Comparison of ENCODE assay signal across 1 cellular context in the genomic region with DNA sequence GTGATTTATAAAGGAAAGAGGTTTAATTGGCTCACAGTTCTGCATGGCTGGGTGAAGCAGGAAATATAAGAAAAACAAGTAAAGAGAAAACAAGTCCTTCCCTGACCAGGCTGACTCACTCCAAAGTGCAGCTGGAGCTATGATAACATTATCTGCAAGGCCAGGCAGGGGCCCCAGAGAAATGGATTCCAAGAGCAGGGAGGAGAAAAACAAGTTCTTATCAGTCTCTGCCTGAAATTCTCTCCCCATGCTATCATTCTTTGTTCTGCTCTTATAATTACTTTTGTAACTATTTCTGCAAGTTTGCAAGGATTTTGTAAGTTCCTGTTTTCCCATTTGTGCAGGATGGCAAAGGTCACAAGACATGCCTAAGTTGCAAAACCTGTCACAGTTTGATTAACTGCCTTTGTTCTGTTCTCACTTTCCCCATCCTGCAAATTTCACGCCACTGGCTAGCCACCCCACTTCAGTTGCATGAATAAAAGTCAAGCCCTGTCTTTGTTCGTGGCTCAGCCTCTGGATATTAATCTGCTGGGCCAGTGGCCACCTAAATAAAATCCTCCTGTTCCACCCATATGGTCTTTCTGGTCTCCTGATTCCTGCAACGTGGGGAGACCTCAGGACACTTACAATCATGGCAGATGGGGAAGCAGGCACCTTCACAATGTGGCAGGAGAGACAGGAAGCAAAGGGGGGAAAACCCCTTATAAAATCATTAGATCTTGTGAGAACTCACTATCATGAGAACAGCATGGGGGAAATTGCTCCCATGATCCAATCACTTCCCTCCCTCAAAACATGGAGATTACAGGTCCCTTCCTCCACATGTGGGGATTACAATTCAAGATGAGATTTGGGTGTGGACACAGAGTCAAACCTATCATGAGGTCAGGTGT.
TF ChIP-seq lines count a peak whose summit lies in the region.

No MANE protein-coding gene starts in this region.

TF ChIP-seq in H1, 55 proteins besides CTCF, POLR2A, EP300 and RAD21:
- TF ChIP-seq HDAC6 (IDR thresholded peaks at IDR 0.05; ENCODE audit: low read depth, low read length) (no peak), ZNF274 (IDR thresholded peaks at IDR 0.05; ENCODE audit: borderline replicate concordance, extremely low read depth, low read length) (no peak), BACH1 (IDR thresholded peaks at IDR 0.05; ENCODE audit: low read length) (no peak), ASH2L (IDR thresholded peaks at IDR 0.05; ENCODE audit: low read length) (no peak), RBBP5 (IDR thresholded peaks at IDR 0.05; ENCODE audit: borderline replicate concordance, low read depth, low read length) (no peak), CREB1 (IDR thresholded peaks at IDR 0.05) (no peak), SUZ12 (IDR thresholded peaks at IDR 0.05; ENCODE audit: low read length) (no peak), KDM4A (IDR thresholded peaks at IDR 0.05; ENCODE audit: low read depth, low read length, severe bottlenecking) (no peak), KDM1A (IDR thresholded peaks at IDR 0.05; ENCODE audit: borderline replicate concordance, low read length) (no peak)
- TF ChIP-seq, protein P1, sequence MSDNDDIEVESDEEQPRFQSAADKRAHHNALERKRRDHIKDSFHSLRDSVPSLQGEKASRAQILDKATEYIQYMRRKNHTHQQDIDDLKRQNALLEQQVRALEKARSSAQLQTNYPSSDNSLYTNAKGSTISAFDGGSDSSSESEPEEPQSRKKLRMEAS (IDR thresholded peaks at IDR 0.05): no peak
- TF ChIP-seq, protein P2, sequence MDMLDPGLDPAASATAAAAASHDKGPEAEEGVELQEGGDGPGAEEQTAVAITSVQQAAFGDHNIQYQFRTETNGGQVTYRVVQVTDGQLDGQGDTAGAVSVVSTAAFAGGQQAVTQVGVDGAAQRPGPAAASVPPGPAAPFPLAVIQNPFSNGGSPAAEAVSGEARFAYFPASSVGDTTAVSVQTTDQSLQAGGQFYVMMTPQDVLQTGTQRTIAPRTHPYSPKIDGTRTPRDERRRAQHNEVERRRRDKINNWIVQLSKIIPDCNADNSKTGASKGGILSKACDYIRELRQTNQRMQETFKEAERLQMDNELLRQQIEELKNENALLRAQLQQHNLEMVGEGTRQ (IDR thresholded peaks at IDR 0.05; ENCODE audit: low read length): no peak
- TF ChIP-seq, protein P3, sequence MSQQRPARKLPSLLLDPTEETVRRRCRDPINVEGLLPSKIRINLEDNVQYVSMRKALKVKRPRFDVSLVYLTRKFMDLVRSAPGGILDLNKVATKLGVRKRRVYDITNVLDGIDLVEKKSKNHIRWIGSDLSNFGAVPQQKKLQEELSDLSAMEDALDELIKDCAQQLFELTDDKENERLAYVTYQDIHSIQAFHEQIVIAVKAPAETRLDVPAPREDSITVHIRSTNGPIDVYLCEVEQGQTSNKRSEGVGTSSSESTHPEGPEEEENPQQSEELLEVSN (IDR thresholded peaks at IDR 0.05): no peak
TF ChIP-seq in H1: peak in this region for 0.
